9 cellular contexts compared by ENCODE assay signal in genomic region chr12:109736552-109737108, GRCh38. TPM values are rescaled to one million over a fixed set of nuclear protein-coding genes. Genes with fewer than 3 reads are reported as not detected.
DNase-seq lines count a peak whose midpoint lies in the region; ATAC-seq and TF ChIP-seq lines count a peak whose summit lies in the region.
"Had no signal": no experiment of that assay in that cellular context is flagged by ENCODE, and none has a peak within 500 bp of the region (broad histone marks: within the 10 kb centered on the region; RNA-seq: fewer than 3 reads in every experiment).

No MANE protein-coding gene starts in this region.

- no peaks in the 10 kb centered on the region for H3K9me3 ChIP-seq in A673 (ENCODE audit: low read depth, low read length, poor library complexity, severe bottlenecking)
- no peaks in the 10 kb centered on the region for H3K9me3 ChIP-seq in IMR-90 (ENCODE audit: control insufficient read depth, insufficient read depth, low read length)
- H3K9me3 ChIP-seq in lower lobe of right lung, result no peaks in the 10 kb centered on the region
- H3K9me3 ChIP-seq in esophagus muscularis mucosa, result no peaks in the 10 kb centered on the region
- no peaks in the 10 kb centered on the region for H3K9me3 ChIP-seq in PC-3 (ENCODE audit: low read length)
- H3K9me3 ChIP-seq: uterus had no signal

- no peaks in the 10 kb centered on the region for H3F3A ChIP-seq in PC-3 (ENCODE audit: low read length, unreplicated experiment)

- no peak overlapping the region for H2BK20ac ChIP-seq in IMR-90 (ENCODE audit: low read depth, low read length)

- H3K9ac ChIP-seq in IMR-90 (ENCODE audit: low read depth, low read length) (no peak overlapping the region), PC-3 (ENCODE audit: low read length) (no peak overlapping the region)

- BruUV-seq in A673 (replicated peaks; lab: Mats Ljungman, UMichigan) (no TSS peak), IMR-90 (replicated peaks; lab: Mats Ljungman, UMichigan) (no TSS peak), PC-3 (replicated peaks; lab: Mats Ljungman, UMichigan) (no TSS peak)

- no peak overlapping the region for H2BK5ac ChIP-seq in IMR-90 (ENCODE audit: low read depth, low read length, poor library complexity, severe bottlenecking)

- peaks cover 7% of the 10 kb centered on the region; the same call in 1 of the 2 replicates for H3K9me1 ChIP-seq in IMR-90 (ENCODE audit: insufficient read depth, low read length)

- TF ChIP-seq RAD21 in IMR-90 (IDR thresholded peaks at IDR 0.05; ENCODE audit: low read length), result no peak

- no peaks in the 10 kb centered on the region for H3K27me3 ChIP-seq in A673 (replicated peaks; ENCODE audit: insufficient read depth, low read depth, low read length, poor library complexity)
- H3K27me3 ChIP-seq in IMR-90 (ENCODE audit: control insufficient read depth, insufficient read depth, low read length), result peaks cover 28% of the 10 kb centered on the region
- H3K27me3 ChIP-seq in brain microvascular endothelial cell (replicated peaks), result peaks cover 3% of the 10 kb centered on the region
- H3K27me3 ChIP-seq in lower lobe of right lung (ENCODE audit: low read depth), result peaks cover 17% of the 10 kb centered on the region
- H3K27me3 ChIP-seq in esophagus muscularis mucosa, result peaks cover 0 to 41% (median 0%) of the 10 kb centered on the region in 4 donors
- H3K27me3 ChIP-seq in PC-3 (ENCODE audit: low read length), result no peaks in the 10 kb centered on the region
- H3K27me3 ChIP-seq: uterus had no signal

- no peak overlapping the region for H3K4ac ChIP-seq in IMR-90 (ENCODE audit: low read depth, low read length)

- no peak overlapping the region for H2BK15ac ChIP-seq in IMR-90 (ENCODE audit: low read depth, low read length)

- no peak overlapping the region for H3K18ac ChIP-seq in IMR-90 (ENCODE audit: low read depth, low read length)

- in situ Hi-C loops in IMR-90 (cut with MboI; ENCODE audit: low sequenced_read_pairs), result no loop called here
- in situ Hi-C loops in brain microvascular endothelial cell (cut with HindIII; ENCODE audit: low pct_ligation_motif_present, low sequenced_read_pairs), result no loop called here

- no peak overlapping the region for H4K5ac ChIP-seq in IMR-90 (ENCODE audit: low read depth, low read length)

- dilution Hi-C loops in IMR-90 (cut with HindIII; ENCODE audit: low sequenced_read_pairs, unreplicated experiment), result no loop called here

- H3K56ac ChIP-seq in IMR-90 (ENCODE audit: extremely low read depth, insufficient read depth, low read length), result no peak overlapping the region

- no peaks in the 10 kb centered on the region for H4K20me1 ChIP-seq in IMR-90 (ENCODE audit: insufficient read depth, low read length)
- H4K20me1 ChIP-seq in PC-3 (ENCODE audit: low read length), result no peaks in the 10 kb centered on the region

- H4K8ac ChIP-seq in IMR-90 (ENCODE audit: low read depth in 2 of 2, low read length in 2 of 2), result no peak overlapping the region

- H3K4me3 ChIP-seq in A673 (ENCODE audit: low read depth, low read length, poor library complexity, severe bottlenecking), result no peak overlapping the region
- no peak overlapping the region for H3K4me3 ChIP-seq in IMR-90 (ENCODE audit: insufficient read depth, low read depth, low read length)
- H3K4me3 ChIP-seq in brain microvascular endothelial cell (ENCODE audit: low read depth, low read length), result no peak overlapping the region
- no peak overlapping the region for H3K4me3 ChIP-seq in lower lobe of right lung
- H3K4me3 ChIP-seq in esophagus muscularis mucosa, result no peak overlapping the region
- H3K4me3 ChIP-seq in PC-3 (ENCODE audit: low read length), result no peak overlapping the region
- H3K4me3 ChIP-seq: uterus had no signal

- no peak overlapping the region for H3K14ac ChIP-seq in IMR-90 (replicated peaks; ENCODE audit: low read depth, low read length)

- H3K79me1 ChIP-seq in IMR-90 (ENCODE audit: low read depth in 1 of 2, low read length in 2 of 2), result no peaks in the 10 kb centered on the region

- H2AFZ ChIP-seq in IMR-90 (replicated peaks; ENCODE audit: low read length, poor library complexity), result peak overlapping the region; percentile 56
- H2AFZ ChIP-seq in PC-3 (ENCODE audit: low read length), result no peak overlapping the region

- H3K23ac ChIP-seq in IMR-90 (ENCODE audit: low read depth, low read length), result no peak overlapping the region

- peaks cover 21% of the 10 kb centered on the region for H3K4me1 ChIP-seq in A673 (ENCODE audit: insufficient read depth, low read length, poor library complexity, severe bottlenecking)
- peaks cover 2% of the 10 kb centered on the region; the same call in 1 of the 2 replicates for H3K4me1 ChIP-seq in IMR-90 (ENCODE audit: control insufficient read depth, insufficient read depth, low read length)
- peaks cover 9% of the 10 kb centered on the region for H3K4me1 ChIP-seq in lower lobe of right lung
- peaks cover 0 to 7% (median 0%) of the 10 kb centered on the region in 4 donors for H3K4me1 ChIP-seq in esophagus muscularis mucosa
- no peaks in the 10 kb centered on the region for H3K4me1 ChIP-seq in PC-3 (ENCODE audit: insufficient read depth, low read length)
- H3K4me1 ChIP-seq: uterus had no signal

- ATAC-seq in IMR-90 (ENCODE audit: low read depth), result peak; percentile 94
- peak; percentile 42 for ATAC-seq in lower lobe of right lung
- no peak for ATAC-seq in PC-3

- H4K91ac ChIP-seq in IMR-90 (ENCODE audit: insufficient read depth, low read depth, low read length), result no peak overlapping the region

- no peak for TF ChIP-seq EP300 in esophagus muscularis mucosa (IDR thresholded peaks at IDR 0.05)

- POLR2A ChIA-PET in A673 (lab: Charles Lee; ENCODE audit: low non-redundant PET) (no interaction called here), IMR-90 (lab: Charles Lee; ENCODE audit: unreplicated experiment) (no interaction called here), PC-3 (lab: Charles Lee; ENCODE audit: unreplicated experiment) (no interaction called here)

- intact Hi-C loops in A673 (cut with micrococcal nuclease; ENCODE audit: unreplicated experiment), result no loop called here
- intact Hi-C loops in IMR-90 (cut with micrococcal nuclease), result no loop called here
- intact Hi-C loops in lower lobe of right lung (cut with DNase I), result no loop called here
- intact Hi-C loops in esophagus muscularis mucosa (cut with DNase I), result no loop called here
- intact Hi-C loops in PC-3 (cut with micrococcal nuclease), result no loop called here

- CTCF ChIA-PET in A673 (lab: Charles Lee), result no interaction called here
- CTCF ChIA-PET in IMR-90 (lab: Yijun Ruan, JAX), result no interaction called here
- CTCF ChIA-PET in PC-3 (lab: Charles Lee), result no interaction called here

- TF ChIP-seq POLR2A in IMR-90 (IDR thresholded peaks at IDR 0.05; ENCODE audit: low read depth, low read length) (no peak), esophagus muscularis mucosa (IDR thresholded peaks at IDR 0.05; ENCODE audit: low read depth) (no peak)

- no peak overlapping the region for H3K27ac ChIP-seq in A673 (ENCODE audit: low read depth, low read length, poor library complexity, severe bottlenecking)
- no peak overlapping the region for H3K27ac ChIP-seq in IMR-90 (ENCODE audit: insufficient read depth, low read length)
- no peak overlapping the region for H3K27ac ChIP-seq in brain microvascular endothelial cell
- H3K27ac ChIP-seq in lower lobe of right lung, result no peak overlapping the region
- no peak overlapping the region for H3K27ac ChIP-seq in esophagus muscularis mucosa (replicated peaks in 1 of 4)
- H3K27ac ChIP-seq in PC-3 (ENCODE audit: low read length), result no peak overlapping the region
- H3K27ac ChIP-seq: uterus had no signal

- H3K36me3 ChIP-seq in A673 (ENCODE audit: insufficient read depth, low read length, poor library complexity, severe bottlenecking), result no peaks in the 10 kb centered on the region
- no peaks in the 10 kb centered on the region for H3K36me3 ChIP-seq in IMR-90 (ENCODE audit: control insufficient read depth, insufficient read depth, low read length)
- H3K36me3 ChIP-seq in brain microvascular endothelial cell (replicated peaks), result no peaks in the 10 kb centered on the region
- H3K36me3 ChIP-seq in lower lobe of right lung, result no peaks in the 10 kb centered on the region
- H3K36me3 ChIP-seq in esophagus muscularis mucosa, result no peaks in the 10 kb centered on the region
- H3K36me3 ChIP-seq in PC-3 (ENCODE audit: low read depth, low read length), result no peaks in the 10 kb centered on the region
- H3K36me3 ChIP-seq: uterus had no signal

- DNase-seq in A673 (ENCODE audit: low spot score) (peak; percentile 77), IMR-90 (peak; percentile 53), brain microvascular endothelial cell (peak; percentile 65), lower lobe of right lung (peak; percentile 43), esophagus muscularis mucosa (ENCODE audit: extremely low spot score) (no peak), PC-3 (no peak), T-helper 9 cell (no peak)
- DNase-seq in effector CD4-positive, alpha-beta T cell, result no peak

- H3K79me2 ChIP-seq in PC-3 (ENCODE audit: low read length), result no peaks in the 10 kb centered on the region

- no peaks in the 10 kb centered on the region for H3K9me2 ChIP-seq in PC-3 (replicated peaks; ENCODE audit: low read length)

- 9% methylated on average over 4 of the region's 12 CpGs; no CpG with 5 or more reads in 1 of the 2 experiments for WGBS in IMR-90 (ENCODE audit: extremely low coverage in 2 of 2, insufficient read length in 1 of 2), 2 experiments
- WGBS in esophagus muscularis mucosa, result 26% methylated on average over 4 of the region's 12 CpGs

- H3K4me2 ChIP-seq in IMR-90 (ENCODE audit: low read depth, low read length) (no peak overlapping the region), PC-3 (ENCODE audit: low read length) (no peak overlapping the region)

- H2BK120ac ChIP-seq in IMR-90 (ENCODE audit: low read depth, low read length), result no peak overlapping the region

- peak overlapping the region; percentile 45 for H2AK9ac ChIP-seq in IMR-90 (replicated peaks; ENCODE audit: low read depth, low read length, poor library complexity)

- H2AK5ac ChIP-seq in IMR-90 (ENCODE audit: low read depth, low read length), result no peak overlapping the region

- TF ChIP-seq CTCF in A673 (conservative IDR thresholded peaks at IDR 0.05; ENCODE audit: low read depth, low read length) (no peak), IMR-90 (conservative IDR thresholded peaks at IDR 0.05; ENCODE audit: low read depth, low read length) (no peak), brain microvascular endothelial cell (IDR thresholded peaks at IDR 0.05; ENCODE audit: low read depth, low read length, missing control alignments) (no peak), lower lobe of right lung (IDR thresholded peaks at IDR 0.05) (no peak), esophagus muscularis mucosa (IDR thresholded peaks at IDR 0.05) (no peak), PC-3 (conservative IDR thresholded peaks at IDR 0.05; ENCODE audit: low read depth, low read length) (no peak)

TF ChIP-seq in IMR-90, 13 proteins besides CTCF, POLR2A, EP300 and RAD21 (continues in another document):
- TF ChIP-seq MAZ (IDR thresholded peaks at IDR 0.05; ENCODE audit: borderline replicate concordance, low read depth, low read length), result peak; percentile 63; the same call in 1 of the 2 replicates

RNA-seq across cellular contexts. Expression of gene FAM222A, which starts 23.0 kb away (rescaled TPM):
- total RNA-seq in A673 (2021), result 3.9 and 5.5 TPM in 2 replicates
- under 0.01 TPM in 2 replicates for total RNA-seq in IMR-90 (2012; rRNA removed)
- polyA plus RNA-seq in IMR-90 (2012; rRNA removed), result 0.32 and 0.43 TPM in 2 replicates
- 0.30 and 0.31 TPM in 2 replicates for polyA plus RNA-seq in IMR-90 (2012; cell fraction: cytosol; rRNA removed)
- 0.08 and 0.27 TPM in 2 replicates for polyA plus RNA-seq in IMR-90 (2012; cell fraction: nucleus; rRNA removed; ENCODE audit: low replicate concordance)
- 2.4 TPM for total RNA-seq in lower lobe of right lung
- total RNA-seq in esophagus muscularis mucosa, result 1 to 10 TPM in 3 of 4 donors, under 1 TPM in 1; 0.42 to 3.8 (median 3.2) TPM
- total RNA-seq in PC-3 (2014; rRNA removed), result 11.7 and 15.3 TPM in 2 replicates

Comparison
In these comparisons a context has a peak if more than half of its experiments do, and no peak if none do; other contexts are left out.
1. DNase-seq: peak in A673 (single experiment), IMR-90 (single experiment), brain microvascular endothelial cell (single experiment) and lower lobe of right lung (single experiment); none in esophagus muscularis mucosa (single experiment), PC-3 (single experiment), T-helper 9 cell (single experiment) and effector CD4-positive, alpha-beta T cell (single experiment).